Comparison of ENCODE assay signal across 22 cellular contexts in genomic region chr1:181680332-181680731, GRCh38.
"Had no signal": no experiment of that assay in that cellular context is flagged by ENCODE, and none has a peak within 500 bp of the region (broad histone marks: within the 10 kb centered on the region; RNA-seq: fewer than 3 reads in every experiment).

No MANE protein-coding gene starts in this region.

- H3K36me3 ChIP-seq: esophagus muscularis mucosa, gastroesophageal sphincter, heart right ventricle, left lung, lower lobe of right lung had no signal

- H3K4me3 ChIP-seq: coronary artery, dorsolateral prefrontal cortex, esophagus muscularis mucosa, gastroesophageal sphincter, heart right ventricle, left lung, lower lobe of right lung, mucosa of descending colon had no signal

- H3K4me3 Mint-ChIP-seq: mesothelial cell of epicardium had no signal

- DNase-seq: dermis blood vessel endothelial cell; effector CD4-positive, alpha-beta T cell; effector memory CD4-positive, alpha-beta T cell; foreskin keratinocyte; heart right ventricle; hippocampal formation; left cardiac atrium; left lung; left ventricle myocardium superior; lower lobe of right lung; mesenchymal stem cell; mucosa of descending colon had no signal

- H3K27me3 ChIP-seq: dorsolateral prefrontal cortex, esophagus muscularis mucosa, gastroesophageal sphincter had no signal

- H3K4me1 Mint-ChIP-seq: mesothelial cell of epicardium had no signal

- ATAC-seq: foreskin keratinocyte, gastroesophageal sphincter, heart right ventricle, left cardiac atrium, left lung, left ventricle myocardium superior, lower lobe of right lung, mucosa of descending colon had no signal

- H3K27ac Mint-ChIP-seq: mesothelial cell of epicardium had no signal

- H3K9me3 Mint-ChIP-seq: mesothelial cell of epicardium had no signal

- H3K36me3 Mint-ChIP-seq: mesothelial cell of epicardium had no signal

- FAIRE-seq: colon, endothelial cell of umbilical vein, frontal cortex, islet of Langerhans, keratinocyte had no signal
